11 cellular contexts compared by ENCODE assay signal in genomic region chr18:57775937-57776336, GRCh38. TPM values are rescaled to one million over a fixed set of nuclear protein-coding genes. Genes with fewer than 3 reads are reported as not detected.
A peak's percentile ranks its signal among the peaks of the same experiment; 100 is the strongest.
DNase-seq lines count a peak whose midpoint lies in the region; ATAC-seq and TF ChIP-seq lines count a peak whose summit lies in the region.
"Had no signal": no experiment of that assay in that cellular context is flagged by ENCODE, and none has a peak within 500 bp of the region (broad histone marks: within the 10 kb centered on the region; RNA-seq: fewer than 3 reads in every experiment).

No MANE protein-coding gene starts in this region.

- peaks cover 0 to 6% (median 0%) of the 10 kb centered on the region in 11 donors for H3K9me3 ChIP-seq in heart right ventricle
- no peaks in the 10 kb centered on the region for H3K9me3 ChIP-seq in duodenal mucosa (ENCODE audit: control insufficient read depth in 1 of 2, low read length in 2 of 2)
- H3K9me3 ChIP-seq in muscle layer of duodenum (ENCODE audit: control insufficient read depth in 1 of 2, low read length in 2 of 2) = no peaks in the 10 kb centered on the region
- no peaks in the 10 kb centered on the region for H3K9me3 ChIP-seq in uterus

- H3K4me1 ChIP-seq in heart right ventricle (peaks cover 4 to 87% (median 61%) of the 10 kb centered on the region in 9 donors), duodenal mucosa (ENCODE audit: control insufficient read depth in 1 of 2, insufficient read depth in 2 of 2, low read length in 2 of 2) (peaks cover 39 to 59% of the 10 kb centered on the region in 2 donors), muscle layer of duodenum (ENCODE audit: control insufficient read depth in 1 of 2, insufficient read depth in 2 of 2, low read length in 2 of 2) (peaks cover 8 to 22% of the 10 kb centered on the region in 2 donors), uterus (peaks cover 0 to 9% of the 10 kb centered on the region in 2 donors)

- no peak for ATAC-seq in heart right ventricle
- ATAC-seq in HG03097 (IDR thresholded peaks at IDR 0.05; ENCODE audit: low FRiP score, unreplicated experiment) = no peak
- ATAC-seq in HG02798 (IDR thresholded peaks at IDR 0.05; ENCODE audit: poor library complexity, unreplicated experiment) = no peak

- intact Hi-C loops in heart right ventricle (cut with DNase I) (no loop called here), cardiac septum (cut with DNase I) (no loop called here), uterus (cut with DNase I; ENCODE audit: low total_unique reads) (no loop called here)

- H3K27me3 ChIP-seq in heart right ventricle (no peaks in the 10 kb centered on the region), duodenal mucosa (ENCODE audit: control insufficient read depth in 1 of 2, insufficient read depth in 2 of 2, low read length in 2 of 2) (no peaks in the 10 kb centered on the region), muscle layer of duodenum (ENCODE audit: low read depth, low read length) (no peaks in the 10 kb centered on the region), uterus (no peaks in the 10 kb centered on the region)

- WGBS in heart right ventricle, 2 donors = 83 to 85% methylated on average over 3 of the region's 3 CpGs

- H3K4me3 ChIP-seq in heart right ventricle = no peak overlapping the region
- H3K4me3 ChIP-seq in duodenal mucosa (ENCODE audit: low read depth in 1 of 2, low read length in 2 of 2) = peak overlapping the region in 1 of 2 donors; percentile 53
- no peak overlapping the region for H3K4me3 ChIP-seq in muscle layer of duodenum (ENCODE audit: low read depth in 1 of 2, low read length in 2 of 2)
- H3K4me3 ChIP-seq in uterus = no peak overlapping the region

- TF ChIP-seq CTCF in heart right ventricle (IDR thresholded peaks at IDR 0.05) (no peak), uterus (IDR thresholded peaks at IDR 0.05) (no peak)

- peak overlapping the region in 1 of 2 donors; percentile 51 for H3K9ac ChIP-seq in duodenal mucosa (ENCODE audit: low read depth in 1 of 2, low read length in 2 of 2)

- DNase-seq in heart right ventricle = no peak
- no peak for DNase-seq in cardiac septum (ENCODE audit: low spot score)
- no peak for DNase-seq in uterus
- no peak for DNase-seq in RPMI8226
- DNase-seq: DMS79, NCI-H1930 had no signal

- no peak for TF ChIP-seq POLR2A in uterus (IDR thresholded peaks at IDR 0.05)

- peak overlapping the region in 8 of 10 donors; percentile 18 to 75 (median 58) for H3K27ac ChIP-seq in heart right ventricle
- H3K27ac ChIP-seq in duodenal mucosa (ENCODE audit: low read depth, low read length) = peak overlapping the region; percentile 71
- peak overlapping the region; percentile 64 for H3K27ac ChIP-seq in muscle layer of duodenum (ENCODE audit: low read length)
- peak overlapping the region; percentile 69 to 98 for H3K27ac ChIP-seq in uterus

- no peaks in the 10 kb centered on the region for H3K36me3 ChIP-seq in heart right ventricle
- H3K36me3 ChIP-seq in duodenal mucosa (ENCODE audit: control insufficient read depth in 1 of 2, insufficient read depth in 2 of 2, low read length in 2 of 2) = no peaks in the 10 kb centered on the region
- no peaks in the 10 kb centered on the region for H3K36me3 ChIP-seq in muscle layer of duodenum (ENCODE audit: control insufficient read depth in 1 of 2, insufficient read depth in 2 of 2, low read length in 2 of 2)
- no peaks in the 10 kb centered on the region for H3K36me3 ChIP-seq in uterus

RNA-seq across cellular contexts. Expression of gene ATP8B1, which starts 27.2 kb away (rescaled TPM):
- total RNA-seq in heart right ventricle = 10 to 100 TPM in 4 of 10 donors, 1 to 10 TPM in 6; 4.1 to 16.5 (median 8.1) TPM
- 1 to 10 TPM; 2.7 to 3.7 TPM for polyA plus RNA-seq in heart right ventricle
- 9.3 TPM for total RNA-seq in cardiac septum
- 10 to 100 TPM; 18.4 to 24.9 (median 22.1) TPM for total RNA-seq in uterus
- total RNA-seq: activated naive CD4-positive, alpha-beta T cell treated with anti-CD3 and anti-CD28 coated beads, Interleukin-2, amount 50 U/mL, for 72 hours had no signal
